In the genomic region with DNA sequence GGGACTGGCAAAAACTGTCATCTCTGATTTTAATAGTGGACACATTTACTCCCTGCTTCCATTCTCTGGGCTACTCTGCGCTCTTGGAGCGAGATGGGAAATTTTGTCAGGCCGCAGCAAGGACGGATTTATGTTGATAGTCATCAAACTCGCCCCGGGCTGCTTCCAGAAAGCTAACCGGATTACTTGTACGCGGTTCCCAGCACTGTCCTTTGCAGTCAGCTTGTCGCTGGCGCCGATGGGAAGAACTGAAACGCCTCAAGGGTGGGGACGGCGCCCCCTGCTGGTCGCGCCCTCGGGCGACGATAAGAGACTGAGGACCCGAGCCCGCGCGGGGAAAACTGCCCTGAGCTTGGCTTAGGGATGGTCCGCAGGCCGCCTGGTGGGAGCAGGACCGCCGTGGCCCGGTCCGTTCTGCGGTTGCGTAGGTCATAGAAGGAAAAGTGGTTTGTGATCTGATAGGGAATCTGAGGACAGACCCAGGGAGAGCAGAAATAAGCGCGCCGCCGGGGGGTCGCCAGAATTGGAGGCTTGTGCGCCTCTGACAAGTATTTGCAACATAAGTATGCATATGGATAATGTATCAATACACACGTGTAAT, we compare ENCODE assay signal across 8 cellular contexts. TPM values are rescaled to one million over a fixed set of nuclear protein-coding genes. Genes with fewer than 3 reads are reported as not detected.
DNase-seq lines count a peak whose midpoint lies in the region; ATAC-seq and TF ChIP-seq lines count a peak whose summit lies in the region.

No MANE protein-coding gene starts in this region.

- peaks cover 26% of the 10 kb centered on the region for H3K36me3 ChIP-seq in adipocyte (ENCODE audit: control insufficient read depth, insufficient read depth, low read length, severe bottlenecking)
- H3K36me3 ChIP-seq in upper lobe of left lung = peaks cover 4 to 27% (median 20%) of the 10 kb centered on the region in 4 donors

- intact Hi-C loops in left cardiac atrium (cut with DNase I) (loop anchor here (1.0 to 10.0 kb wide), 3 partner anchors 23 to 254 kb away; no protein-coding TSS in a partner anchor), posterior cingulate gyrus (cut with DNase I) (loop anchor here (1.0 to 10.0 kb wide), 3 partner anchors 23 to 254 kb away; partner anchors contain the start of gene HMGN4)

- H3K4me3 ChIP-seq in adipocyte (ENCODE audit: low read length) = peak overlapping the region; percentile 98
- H3K4me3 ChIP-seq in upper lobe of left lung = peak overlapping the region; percentile 2 to 94 (median 84)

- CTCF ChIA-PET in GM10248 (lab: Yijun Ruan, JAX) = interaction anchor here (0.7 to 6.4 kb wide), 57 partner anchors 8 to 1299 kb away, joined by 3 to 280 read pairs (median 4); a partner anchor contains a TSS

- no peak for TF ChIP-seq POLR2A in upper lobe of left lung (IDR thresholded peaks at IDR 0.05)

- peak; percentile 60 for ATAC-seq in HG02610 (IDR thresholded peaks at IDR 0.05; ENCODE audit: unreplicated experiment)
- ATAC-seq in left cardiac atrium = peak; percentile 87 to 89
- peak; percentile 94 to 95 for ATAC-seq in upper lobe of left lung (ENCODE audit: low FRiP score in 2 of 2)

- POLR2A ChIA-PET in GM10248 (lab: Yijun Ruan, JAX) = interaction anchor here (0.5 to 1.1 kb wide), 5 partner anchors 24 to 1297 kb away, joined by 3 read pairs; a partner anchor contains a TSS

- H3K27ac ChIP-seq in upper lobe of left lung = peak overlapping the region; percentile 69 to 93 (median 87)

- peak in 1 of 4 donors; percentile 1 for TF ChIP-seq EP300 in upper lobe of left lung (IDR thresholded peaks at IDR 0.05)

- TF ChIP-seq CTCF in GM10248 (IDR thresholded peaks at IDR 0.05; ENCODE audit: control extremely low read depth, extremely low read depth, low read depth, missing control alignments) = peak; percentile 76
- TF ChIP-seq CTCF in upper lobe of left lung (IDR thresholded peaks at IDR 0.05) = peak; percentile 86 to 95 (median 92)

- H3K4me1 ChIP-seq in adipocyte (ENCODE audit: control insufficient read depth, insufficient read depth, low read length) (peaks cover 15% of the 10 kb centered on the region), upper lobe of left lung (peaks cover 10 to 36% (median 17%) of the 10 kb centered on the region in 4 donors)

- H3K9me3 ChIP-seq in adipocyte (ENCODE audit: control insufficient read depth, low read length) (no peaks in the 10 kb centered on the region), upper lobe of left lung (no peaks in the 10 kb centered on the region)

- WGBS in upper lobe of left lung, 2 donors = 1 to 3% methylated on average over 17 to 39 of the region's 39 CpGs

- H3K9ac ChIP-seq in adipocyte (ENCODE audit: low read length) = peak overlapping the region; percentile 97

- DNase-seq in GM10248 (ENCODE audit: extremely low spot score) = peak; percentile 82
- DNase-seq in NCI-H1417 (lab: John Stamatoyannopoulos, UW) = peak; percentile 83 to 93 (median 92)
- peak; percentile 66 to 82 for DNase-seq in SW 1271 (lab: John Stamatoyannopoulos, UW)
- peak; percentile 97 for DNase-seq in adipocyte (ENCODE audit: low read depth)
- peak; percentile 96 for DNase-seq in left cardiac atrium
- DNase-seq in posterior cingulate gyrus = peak; percentile 78 to 98 (median 90)
- peak; percentile 96 to 99 for DNase-seq in upper lobe of left lung

- no peaks in the 10 kb centered on the region for H3K27me3 ChIP-seq in adipocyte (replicated peaks; ENCODE audit: control insufficient read depth, insufficient read depth, low read length)
- peaks cover 0 to 14% (median 0%) of the 10 kb centered on the region in 4 donors for H3K27me3 ChIP-seq in upper lobe of left lung

RNA-seq across cellular contexts. Expression of gene ABT1, which starts 1.0 kb away (rescaled TPM):
- 10 to 100 TPM in 1 of 2 donors, 1 to 10 TPM in 1; 8.2 to 10.7 TPM for total RNA-seq in left cardiac atrium
- 10 to 100 TPM in 4 of 6 donors, 1 to 10 TPM in 2; 6.3 to 22.5 (median 15.4) TPM for total RNA-seq in upper lobe of left lung

RNA-seq across cellular contexts. Expression of gene HMGN4, which starts 57.6 kb away (rescaled TPM):
- total RNA-seq in left cardiac atrium (10 to 100 TPM; 29.4 to 38.6 TPM), upper lobe of left lung (10 to 100 TPM; 35.6 to 76.7 (median 45.5) TPM)

Comparison
In these comparisons a context has a peak if more than half of its experiments do, and no peak if none do; other contexts are left out.
1. Peak in every context shown above with its lines: DNase-seq, ATAC-seq, H3K4me3 ChIP-seq and H3K27ac ChIP-seq.